15 cellular contexts compared by ENCODE assay signal in genomic region chr14:102826751-102827675, GRCh38.
"Had no signal": no experiment of that assay in that cellular context is flagged by ENCODE, and none has a peak within 500 bp of the region (broad histone marks: within the 10 kb centered on the region; RNA-seq: fewer than 3 reads in every experiment).

No MANE protein-coding gene starts in this region.

- DNase-seq: activated CD4-positive, CD25-positive, alpha-beta regulatory T cell treated with anti-CD3 and anti-CD28 coated beads, Interleukin-2, amount 50 U/mL, for 72 hours; activated CD8-positive, alpha-beta memory T cell treated with anti-CD3 and anti-CD28 coated beads, Interleukin-2, amount 50 U/mL, for 48 hours; activated CD8-positive, alpha-beta T cell treated with anti-CD3 and anti-CD28 coated beads for 36 hours; activated gamma-delta T cell treated with Interleukin-2 at 50 U/mL for 16 hours; central memory CD4-positive, alpha-beta T cell; effector CD8-positive, alpha-beta T cell; gastrocnemius medialis; kidney; stimulated activated CD4-positive, alpha-beta T cell treated with anti-CD3 and anti-CD28 coated beads, Interleukin-15, amount 100 ng/mL, for 24 hours; stimulated activated CD4-positive, alpha-beta T cell treated with anti-CD3 and anti-CD28 coated beads, Interleukin-4, amount 100 ng/mL, for 4 hours; transverse colon had no signal

- H2AFZ ChIP-seq: neural progenitor cell had no signal

- H3K9me3 Mint-ChIP-seq: activated CD8-positive, alpha-beta T cell treated with anti-CD3 and anti-CD28 coated beads for 36 hours; neural progenitor cell had no signal

- H3K4me3 ChIP-seq: body of pancreas, coronary artery, gastrocnemius medialis, neural progenitor cell, transverse colon had no signal

- H3K36me3 ChIP-seq: gastrocnemius medialis, neural progenitor cell, pancreas, transverse colon had no signal

- FAIRE-seq: kidney, pancreas had no signal

- H3K4me1 ChIP-seq: pancreas had no signal

- H3K9ac ChIP-seq: neural progenitor cell had no signal

- H3K4me2 ChIP-seq: neural progenitor cell had no signal

- H3K27me3 Mint-ChIP-seq: activated CD8-positive, alpha-beta T cell treated with anti-CD3 and anti-CD28 coated beads for 36 hours had no signal

- H3K9me3 ChIP-seq: body of pancreas, gastrocnemius medialis, pancreas, transverse colon had no signal

- H3K4me3 Mint-ChIP-seq: activated CD8-positive, alpha-beta T cell treated with anti-CD3 and anti-CD28 coated beads for 36 hours had no signal

- H3K27me3 ChIP-seq: body of pancreas, gastrocnemius medialis, neural progenitor cell, pancreas, transverse colon had no signal

- ATAC-seq: activated CD8-positive, alpha-beta T cell treated with anti-CD3 and anti-CD28 coated beads for 36 hours; body of pancreas; gastrocnemius medialis had no signal

- H3K27ac ChIP-seq: body of pancreas, coronary artery, gastrocnemius medialis, neural progenitor cell, pancreas, transverse colon had no signal
